In the genomic region with DNA sequence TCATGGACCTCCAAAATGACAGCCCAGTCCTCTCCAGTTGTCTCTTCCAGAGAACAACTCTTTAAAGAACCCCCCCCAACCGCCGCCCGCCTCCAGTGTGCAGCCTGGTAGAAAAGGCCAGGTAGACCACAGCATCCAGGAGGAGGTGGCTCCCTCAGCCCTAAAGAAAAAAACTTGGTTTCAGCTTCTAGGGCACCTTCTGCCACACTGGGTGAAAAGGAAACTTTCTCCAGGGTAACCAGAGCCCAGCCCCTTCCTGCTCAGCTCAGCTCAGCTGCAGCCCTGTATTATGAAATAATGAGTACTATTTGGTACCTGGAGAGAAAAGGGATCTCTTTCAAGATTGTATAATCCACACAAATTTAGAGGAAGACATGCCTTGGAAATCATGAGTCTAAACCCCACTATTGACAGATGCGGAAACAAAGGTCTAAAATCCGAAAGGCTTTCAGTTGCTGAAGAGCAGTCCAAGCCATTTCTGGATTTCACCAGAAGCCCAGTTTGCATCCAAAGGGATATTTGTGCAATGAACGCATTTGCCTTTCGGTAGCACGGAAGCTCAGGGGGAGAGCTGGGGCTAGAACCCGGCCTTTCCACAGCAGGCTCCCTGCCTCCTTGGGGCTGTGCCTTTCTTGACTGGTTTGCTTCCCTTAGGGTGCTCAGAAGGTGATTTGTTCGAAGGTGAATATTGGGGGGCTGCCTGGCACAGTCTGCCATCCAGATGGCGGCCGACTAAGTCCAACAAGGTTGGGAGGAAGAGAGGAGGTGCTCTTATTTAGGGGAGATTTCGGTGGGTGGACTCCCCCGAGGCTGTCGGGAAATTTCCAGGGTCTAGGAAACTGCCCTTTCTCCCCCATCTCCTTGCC, we compare ENCODE assay signal across 16 cellular contexts. TPM values are rescaled to one million over a fixed set of nuclear protein-coding genes. Genes with fewer than 3 reads are reported as not detected.
DNase-seq lines count a peak whose midpoint lies in the region; ATAC-seq and TF ChIP-seq lines count a peak whose summit lies in the region.
"Had no signal": no experiment of that assay in that cellular context is flagged by ENCODE, and none has a peak within 500 bp of the region (broad histone marks: within the 10 kb centered on the region; RNA-seq: fewer than 3 reads in every experiment).

No MANE protein-coding gene starts in this region.

- intact Hi-C loops in left ventricle myocardium inferior (cut with micrococcal nuclease) (no loop called here), left cardiac atrium (cut with DNase I) (no loop called here), vagina (cut with DNase I) (no loop called here)

- peak overlapping the region; percentile 83 for H3K4me2 ChIP-seq in neural cell (ENCODE audit: low read length)

- peaks cover 100% of the 10 kb centered on the region for H3K4me1 ChIP-seq in left ventricle myocardium inferior
- H3K4me1 ChIP-seq in vagina = peaks cover 62% of the 10 kb centered on the region

- DNase-seq in left ventricle myocardium inferior (no peak), left cardiac atrium (no peak), vagina (ENCODE audit: extremely low spot score in 2 of 2) (peak; percentile 55 to 84), HT-29 (ENCODE audit: low spot score) (no peak)
- DNase-seq: activated CD4-positive, alpha-beta memory T cell treated with anti-CD3 and anti-CD28 coated beads, Interleukin-2, amount 10 ng/mL, durations not matched to agents 7 days and 5 days; central memory CD4-positive, alpha-beta T cell; effector memory CD4-positive, alpha-beta T cell; NCI-H1930; stimulated activated naive CD4-positive, alpha-beta T cell treated with Interleukin-2 at 50 U/mL for 16 hours had no signal

- TF ChIP-seq CTCF in left ventricle myocardium inferior (IDR thresholded peaks at IDR 0.05; ENCODE audit: borderline replicate concordance) (no peak), neural cell (IDR thresholded peaks at IDR 0.05; ENCODE audit: poor library complexity, severe bottlenecking) (no peak), vagina (IDR thresholded peaks at IDR 0.05) (no peak)

- no peak overlapping the region for H2AFZ ChIP-seq in neural cell (ENCODE audit: low read depth, low read length)

- no peaks in the 10 kb centered on the region for H3F3A ChIP-seq in neural cell (ENCODE audit: insufficient read depth, low read length, poor library complexity, severe bottlenecking)

- no peak for TF ChIP-seq RAD21 in neural cell (conservative IDR thresholded peaks at IDR 0.05)

- peaks cover 86% of the 10 kb centered on the region for H3K79me2 ChIP-seq in neural cell (replicated peaks; ENCODE audit: insufficient read depth, low read length)

- H3K9me2 ChIP-seq in neural cell (ENCODE audit: insufficient read depth, low read length) = no peaks in the 10 kb centered on the region

- H3K36me3 ChIP-seq in left ventricle myocardium inferior (no peaks in the 10 kb centered on the region), neural cell (ENCODE audit: insufficient read depth, low read length) (no peaks in the 10 kb centered on the region), vagina (no peaks in the 10 kb centered on the region)
- H3K36me3 ChIP-seq: neutrophil had no signal

- H4K20me1 ChIP-seq in neural cell (ENCODE audit: insufficient read depth) = peaks cover 18% of the 10 kb centered on the region

- no peak for TF ChIP-seq EP300 in neural cell (conservative IDR thresholded peaks at IDR 0.05; ENCODE audit: poor library complexity, severe bottlenecking)

- no peaks in the 10 kb centered on the region for H3K9me3 ChIP-seq in left ventricle myocardium inferior (replicated peaks)
- no peaks in the 10 kb centered on the region for H3K9me3 ChIP-seq in neural cell (ENCODE audit: low read length)
- no peaks in the 10 kb centered on the region for H3K9me3 ChIP-seq in vagina
- H3K9me3 ChIP-seq: neutrophil had no signal

- no peak for TF ChIP-seq POLR2A in vagina (IDR thresholded peaks at IDR 0.05)

- H3K9ac ChIP-seq in neural cell (ENCODE audit: low read length) = peak overlapping the region; percentile 97

- H3K27me3 ChIP-seq in left ventricle myocardium inferior (ENCODE audit: low read depth) = peaks cover 55% of the 10 kb centered on the region
- H3K27me3 ChIP-seq in neural cell (ENCODE audit: insufficient read depth, low read depth, low read length) = no peaks in the 10 kb centered on the region
- H3K27me3 ChIP-seq in vagina = no peaks in the 10 kb centered on the region

- ATAC-seq in left cardiac atrium = no peak
- ATAC-seq in HG03342 (IDR thresholded peaks at IDR 0.05; ENCODE audit: unreplicated experiment) = no peak
- no peak for ATAC-seq in GM18498 (IDR thresholded peaks at IDR 0.05; ENCODE audit: unreplicated experiment)

- H3K27ac ChIP-seq in left ventricle myocardium inferior (replicated peaks) (peak overlapping the region; percentile 92), cingulate gyrus (ENCODE audit: low read depth, low read length) (peak overlapping the region; percentile 81), neural cell (ENCODE audit: low read length) (peak overlapping the region; percentile 99), vagina (peak overlapping the region; percentile 24)
- H3K27ac ChIP-seq: neutrophil had no signal

- H3K4me3 ChIP-seq in left ventricle myocardium inferior = peak overlapping the region; percentile 87
- peak overlapping the region; percentile 70 for H3K4me3 ChIP-seq in neural cell (ENCODE audit: low read length)
- H3K4me3 ChIP-seq in vagina = no peak overlapping the region

TF ChIP-seq in neural cell, 6 proteins besides CTCF, POLR2A, EP300 and RAD21:
- TF ChIP-seq MXI1 (conservative IDR thresholded peaks at IDR 0.05; ENCODE audit: poor library complexity, severe bottlenecking) (no peak), POLR2AphosphoS5 (IDR thresholded peaks at IDR 0.05) (no peak), TAF1 (IDR thresholded peaks at IDR 0.05; ENCODE audit: low read depth) (no peak), SMC3 (conservative IDR thresholded peaks at IDR 0.05; ENCODE audit: poor library complexity) (no peak), EZH2 (IDR thresholded peaks at IDR 0.05; ENCODE audit: borderline replicate concordance, insufficient read depth, low read length, poor library complexity, severe bottlenecking) (no peak)
- TF ChIP-seq, protein P1, sequence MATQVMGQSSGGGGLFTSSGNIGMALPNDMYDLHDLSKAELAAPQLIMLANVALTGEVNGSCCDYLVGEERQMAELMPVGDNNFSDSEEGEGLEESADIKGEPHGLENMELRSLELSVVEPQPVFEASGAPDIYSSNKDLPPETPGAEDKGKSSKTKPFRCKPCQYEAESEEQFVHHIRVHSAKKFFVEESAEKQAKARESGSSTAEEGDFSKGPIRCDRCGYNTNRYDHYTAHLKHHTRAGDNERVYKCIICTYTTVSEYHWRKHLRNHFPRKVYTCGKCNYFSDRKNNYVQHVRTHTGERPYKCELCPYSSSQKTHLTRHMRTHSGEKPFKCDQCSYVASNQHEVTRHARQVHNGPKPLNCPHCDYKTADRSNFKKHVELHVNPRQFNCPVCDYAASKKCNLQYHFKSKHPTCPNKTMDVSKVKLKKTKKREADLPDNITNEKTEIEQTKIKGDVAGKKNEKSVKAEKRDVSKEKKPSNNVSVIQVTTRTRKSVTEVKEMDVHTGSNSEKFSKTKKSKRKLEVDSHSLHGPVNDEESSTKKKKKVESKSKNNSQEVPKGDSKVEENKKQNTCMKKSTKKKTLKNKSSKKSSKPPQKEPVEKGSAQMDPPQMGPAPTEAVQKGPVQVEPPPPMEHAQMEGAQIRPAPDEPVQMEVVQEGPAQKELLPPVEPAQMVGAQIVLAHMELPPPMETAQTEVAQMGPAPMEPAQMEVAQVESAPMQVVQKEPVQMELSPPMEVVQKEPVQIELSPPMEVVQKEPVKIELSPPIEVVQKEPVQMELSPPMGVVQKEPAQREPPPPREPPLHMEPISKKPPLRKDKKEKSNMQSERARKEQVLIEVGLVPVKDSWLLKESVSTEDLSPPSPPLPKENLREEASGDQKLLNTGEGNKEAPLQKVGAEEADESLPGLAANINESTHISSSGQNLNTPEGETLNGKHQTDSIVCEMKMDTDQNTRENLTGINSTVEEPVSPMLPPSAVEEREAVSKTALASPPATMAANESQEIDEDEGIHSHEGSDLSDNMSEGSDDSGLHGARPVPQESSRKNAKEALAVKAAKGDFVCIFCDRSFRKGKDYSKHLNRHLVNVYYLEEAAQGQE (IDR thresholded peaks at IDR 0.05; ENCODE audit: borderline replicate concordance) = no peak

RNA-seq across cellular contexts. Expression of gene FXYD6, which starts 3.3 kb away (rescaled TPM):
- total RNA-seq in left ventricle myocardium inferior = 30.2 TPM
- total RNA-seq in left cardiac atrium = 10 to 100 TPM; 31.2 to 37.6 TPM
- 218 and 259 TPM in 2 replicates for polyA plus RNA-seq in neural cell
- 169 and 170 TPM in 2 replicates for polyA minus RNA-seq in neural cell
- total RNA-seq in vagina = 75.4 TPM
- not detected in 2 replicates for total RNA-seq in HT-29 (2014; rRNA removed; shearing (Covaris generic))
- total RNA-seq: activated CD4-positive, alpha-beta memory T cell treated with anti-CD3 and anti-CD28 coated beads, Interleukin-2, amount 10 ng/mL, durations not matched to agents 7 days and 5 days; NCI-H460 had no signal

RNA-seq across cellular contexts. Expression of gene FXYD2, which starts 48.7 kb away (rescaled TPM):
- 1.3 TPM for total RNA-seq in left ventricle myocardium inferior
- 1 to 10 TPM; 1.6 to 1.9 TPM for total RNA-seq in left cardiac atrium
- 1.9 and 4.8 TPM in 2 replicates for polyA plus RNA-seq in neural cell
- polyA minus RNA-seq in neural cell = 2.9 and 3.4 TPM in 2 replicates
- 2.7 TPM for total RNA-seq in vagina
- 2.4 and 6.1 TPM in 2 replicates for total RNA-seq in HT-29 (2014; rRNA removed; shearing (Covaris generic))
- total RNA-seq: Daoy, NCI-H460 had no signal

RNA-seq across cellular contexts. Expression of gene TMPRSS13, which starts 56.0 kb away (rescaled TPM):
- not detected for total RNA-seq in left ventricle myocardium inferior
- under 1 TPM; 0.15 to 0.16 TPM for total RNA-seq in left cardiac atrium
- polyA plus RNA-seq in neural cell = not detected in 2 replicates
- polyA minus RNA-seq in neural cell = not detected in 2 replicates
- 9.6 TPM for total RNA-seq in vagina
- 2.8 and 3.1 TPM in 2 replicates for total RNA-seq in HT-29 (2014; rRNA removed; shearing (Covaris generic))
- total RNA-seq: NCI-H460 had no signal

Comparison
In these comparisons a context has a peak if more than half of its experiments do, and no peak if none do; other contexts are left out.
1. DNase-seq: peak in vagina (2 of 2); none in left ventricle myocardium inferior (single experiment), left cardiac atrium (single experiment) and HT-29 (single experiment).
2. H3K27ac ChIP-seq: peak in every context shown above with its lines; median percentile 99 in neural cell; 92 in left ventricle myocardium inferior; 81 in cingulate gyrus; 24 in vagina.
3. H3K4me3 ChIP-seq: peak in left ventricle myocardium inferior (single experiment) and neural cell (single experiment); none in vagina (0 of 2).
4. RNA of gene FXYD6, which starts 3.3 kb away (total RNA-seq): 75.4 TPM in vagina (single experiment), 31.2 to 37.6 TPM in left cardiac atrium and 30.2 TPM in left ventricle myocardium inferior (single experiment); not detected in HT-29; every median in the first group is over 10 times any median in the second.